15 cellular contexts compared by ENCODE assay signal in genomic region chr11:12185106-12185690, GRCh38.
DNase-seq lines count a peak whose midpoint lies in the region; ATAC-seq and TF ChIP-seq lines count a peak whose summit lies in the region.
"Had no signal": no experiment of that assay in that cellular context is flagged by ENCODE, and none has a peak within 500 bp of the region (broad histone marks: within the 10 kb centered on the region; RNA-seq: fewer than 3 reads in every experiment).

No MANE protein-coding gene starts in this region.

- intact Hi-C loops in Caco-2 (cut with micrococcal nuclease; ENCODE audit: unreplicated experiment) = no loop called here
- intact Hi-C loops in esophagus muscularis mucosa (cut with DNase I) = no loop called here

- peak overlapping the region; percentile 42 for H3K4me2 ChIP-seq in smooth muscle cell
- H3K4me2 ChIP-seq: GM23338 had no signal

- POLR2A ChIA-PET in Caco-2 (lab: Charles Lee) = no interaction called here

- 86% methylated on average over 3 of the region's 3 CpGs for WGBS in esophagus muscularis mucosa
- 50% methylated on average over 3 of the region's 3 CpGs for WGBS in smooth muscle cell (ENCODE audit: low lambda C conversion rate)

- H3K27ac Mint-ChIP-seq in Caco-2 (ENCODE audit: unreplicated experiment) = peak overlapping the region; percentile 79
- H3K27ac Mint-ChIP-seq: B cell, endodermal cell, GM23338 had no signal

- no peak for TF ChIP-seq POLR2A in esophagus muscularis mucosa (IDR thresholded peaks at IDR 0.05; ENCODE audit: low read depth)

- no TSS peak for BruUV-seq in Caco-2 (replicated peaks; lab: Mats Ljungman, UMichigan)

- ATAC-seq in left lobe of liver (no peak), GM19395 (IDR thresholded peaks at IDR 0.05; ENCODE audit: unreplicated experiment) (no peak)
- ATAC-seq: GM23338 had no signal

- DNase-seq in Caco-2 = no peak
- DNase-seq in RPMI7951 (ENCODE audit: low read depth) = peak; percentile 76
- no peak for DNase-seq in esophagus muscularis mucosa (ENCODE audit: extremely low spot score)
- DNase-seq in smooth muscle cell (lab: John Stamatoyannopoulos, UW; ENCODE audit: unreplicated experiment) = no peak
- DNase-seq in left lobe of liver (ENCODE audit: low spot score) = no peak
- no peak for DNase-seq in effector CD8-positive, alpha-beta T cell (lab: John Stamatoyannopoulos, UW)
- DNase-seq: activated CD4-positive, alpha-beta T cell treated with anti-CD3 and anti-CD28 coated beads for 4 hours; central memory CD4-positive, alpha-beta T cell; endodermal cell; GDM1; NCI-H1436 treated with DMSO at 0.1 percent for 48 hours; SIG-M5 had no signal

- CTCF ChIA-PET in Caco-2 (lab: Charles Lee) = interaction anchor here (1.2 kb wide), 1 partner anchor 14 kb away, joined by 3 read pairs; no protein-coding TSS in a partner anchor

- peaks cover 31% of the 10 kb centered on the region for H3K4me1 Mint-ChIP-seq in Caco-2 (ENCODE audit: low read depth, unreplicated experiment)
- H3K4me1 Mint-ChIP-seq: GM23338 had no signal

- H4K20me1 ChIP-seq in smooth muscle cell (ENCODE audit: low read depth) = no peaks in the 10 kb centered on the region

- no peak for TF ChIP-seq CTCF in Caco-2 (IDR thresholded peaks at IDR 0.05; ENCODE audit: insufficient read depth in 1 of 2, low read depth in 1 of 2, low read length in 1 of 2, severe bottlenecking in 1 of 2, unreplicated experiment in 1 of 2)
- TF ChIP-seq CTCF in esophagus muscularis mucosa (IDR thresholded peaks at IDR 0.05) = no peak
- TF ChIP-seq CTCF in smooth muscle cell (IDR thresholded peaks at IDR 0.05; ENCODE audit: borderline replicate concordance, insufficient read depth, poor library complexity, severe bottlenecking) = no peak

- H3K79me2 ChIP-seq in smooth muscle cell (ENCODE audit: low read depth) = peaks cover 26% of the 10 kb centered on the region

- H3K36me3 ChIP-seq in Caco-2 (ENCODE audit: control insufficient read depth, insufficient read depth, low read length) = no peaks in the 10 kb centered on the region; the same call in 1 of the 2 replicates
- peaks cover 0 to 8% (median 2%) of the 10 kb centered on the region in 4 donors for H3K36me3 ChIP-seq in esophagus muscularis mucosa
- no peaks in the 10 kb centered on the region for H3K36me3 ChIP-seq in smooth muscle cell (ENCODE audit: low read depth)

- peak overlapping the region; percentile 13 for H3K9ac ChIP-seq in smooth muscle cell (ENCODE audit: low read depth)

- H3K4me3 ChIP-seq in Caco-2 (ENCODE audit: low read depth, low read length) (no peak overlapping the region), esophagus muscularis mucosa (no peak overlapping the region), smooth muscle cell (no peak overlapping the region)
- H3K4me3 ChIP-seq: GM23338 had no signal

- no peak overlapping the region for H3K4me3 Mint-ChIP-seq in Caco-2 (ENCODE audit: unreplicated experiment)
- H3K4me3 Mint-ChIP-seq: B cell, endodermal cell, GM23338 had no signal

- no peak for TF ChIP-seq EP300 in esophagus muscularis mucosa (IDR thresholded peaks at IDR 0.05)

- H3K9me3 ChIP-seq in Caco-2 = no peaks in the 10 kb centered on the region
- H3K9me3 ChIP-seq in esophagus muscularis mucosa = no peaks in the 10 kb centered on the region
- no peaks in the 10 kb centered on the region for H3K9me3 ChIP-seq in smooth muscle cell (replicated peaks; ENCODE audit: low read depth)

- peaks cover 58% of the 10 kb centered on the region for H3F3A ChIP-seq in smooth muscle cell (ENCODE audit: low read depth)

- no peak overlapping the region for H2AFZ ChIP-seq in smooth muscle cell (ENCODE audit: low read depth)
- H2AFZ ChIP-seq: GM23338 had no signal

- no peaks in the 10 kb centered on the region for H3K27me3 Mint-ChIP-seq in Caco-2 (ENCODE audit: insufficient read depth, unreplicated experiment)

- no peaks in the 10 kb centered on the region for H3K27me3 ChIP-seq in Caco-2 (replicated peaks; ENCODE audit: control insufficient read depth, insufficient read depth, low read length)
- no peaks in the 10 kb centered on the region for H3K27me3 ChIP-seq in esophagus muscularis mucosa
- H3K27me3 ChIP-seq in smooth muscle cell (ENCODE audit: low read depth) = no peaks in the 10 kb centered on the region

- no peaks in the 10 kb centered on the region for H3K9me3 Mint-ChIP-seq in Caco-2 (ENCODE audit: unreplicated experiment)
- H3K9me3 Mint-ChIP-seq: endodermal cell, GM23338 had no signal

- peaks cover 61% of the 10 kb centered on the region for H3K36me3 Mint-ChIP-seq in Caco-2 (ENCODE audit: insufficient read depth, unreplicated experiment)

- H3K27ac ChIP-seq in esophagus muscularis mucosa (replicated peaks in 1 of 4) (peak overlapping the region; percentile 33 to 78 (median 66)), smooth muscle cell (ENCODE audit: low read depth) (peak overlapping the region; percentile 93)

- H3K4me1 ChIP-seq in Caco-2 (peaks cover 52% of the 10 kb centered on the region), esophagus muscularis mucosa (peaks cover 41 to 77% (median 61%) of the 10 kb centered on the region in 4 donors), smooth muscle cell (ENCODE audit: low read depth) (peaks cover 50% of the 10 kb centered on the region)
